Comparison of ENCODE assay signal across 29 cellular contexts in the genomic region with DNA sequence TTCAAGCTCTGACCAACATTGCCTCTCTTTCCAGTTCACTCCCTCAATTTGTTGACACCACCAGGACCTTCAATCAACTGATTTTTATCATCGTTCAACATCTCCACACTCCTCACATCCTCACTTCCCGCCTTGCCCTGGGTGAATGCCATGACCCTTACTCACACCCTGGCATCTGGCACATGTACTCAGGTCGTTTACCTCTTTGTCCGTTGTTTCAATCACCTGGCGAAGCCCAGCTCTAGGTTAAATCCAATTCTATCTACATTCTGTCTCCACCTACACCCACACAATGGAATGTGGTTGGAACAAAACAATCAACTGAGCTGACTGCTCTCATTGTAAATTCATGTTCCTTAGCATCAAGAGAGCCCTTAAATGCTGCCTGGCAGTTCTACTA. TPM values are rescaled to one million over a fixed set of nuclear protein-coding genes. Genes with fewer than 3 reads are reported as not detected.
"Had no signal": no experiment of that assay in that cellular context is flagged by ENCODE, and none has a peak within 500 bp of the region (broad histone marks: within the 10 kb centered on the region; RNA-seq: fewer than 3 reads in every experiment).

No MANE protein-coding gene starts in this region.

- H3K36me3 ChIP-seq: MG63, SJSA1 had no signal

- H3K27me3 ChIP-seq: MG63, SJSA1 had no signal

- DNase-seq: activated CD4-positive, alpha-beta T cell treated with anti-CD3 and anti-CD28 coated beads for 48 hours; activated CD4-positive, alpha-beta T cell treated with anti-CD3 and anti-CD28 coated beads, Interleukin-2, amount 50 U/mL, for 4 hours; activated CD4-positive, CD25-positive, alpha-beta regulatory T cell treated with anti-CD3 and anti-CD28 coated beads, Interleukin-2, amount 50 U/mL, for 72 hours; activated CD8-positive, alpha-beta memory T cell treated with anti-CD3 and anti-CD28 coated beads, Interleukin-2, amount 10 ng/mL, durations not matched to agents 7 days and 5 days; activated effector memory CD4-positive, alpha-beta T cell treated with Interleukin-2 at 50 U/mL for 16 hours; activated naive CD4-positive, alpha-beta T cell; activated T-cell treated with anti-CD3 and anti-CD28 coated beads, Interleukin-2, amount 50 U/mL, for 24 hours; aorta; body of pancreas; KBM-7; MG63; NCI-H1092 treated with DMSO at 0.1 percent for 48 hours; NCI-H1417 treated with DMSO at 0.1 percent for 48 hours; NCI-H1694; NCI-H2029; NCI-H2107; NCI-H2171 treated with DMSO at 0.1 percent for 48 hours; NCI-H345; NCI-H510A; NCI-H526 treated with DMSO at 0.1 percent for 48 hours; NCI-H82; Right ventricle myocardium superior; RPMI8226; SW 1271 had no signal

- H3K9me3 ChIP-seq: body of pancreas, MG63, SJSA1 had no signal

- H3K4me3 ChIP-seq: body of pancreas, MG63, SJSA1 had no signal

- ATAC-seq: activated CD8-positive, alpha-beta memory T cell treated with anti-CD3 and anti-CD28 coated beads, Interleukin-2, amount 10 ng/mL, durations not matched to agents 7 days and 5 days; body of pancreas; Panc1; SK-N-SH treated with all-trans-retinoic acid at 6 μM for 48 hours; WTC11 had no signal

- H3K27ac ChIP-seq: body of pancreas, SJSA1 had no signal

RNA-seq across cellular contexts. Expression of a gene that starts 24.2 kb away (rescaled TPM):
- total RNA-seq: activated CD8-positive, alpha-beta memory T cell treated with anti-CD3 and anti-CD28 coated beads, Interleukin-2, amount 10 ng/mL, durations not matched to agents 7 days and 5 days; activated T-helper 1 cell treated with anti-CD3 and anti-CD28 coated beads, Interleukin-12 subunit alpha, Interleukin-12 subunit beta, Interleukin-2, Interleukin-4 antibody, amounts not matched to agents 30 ng/mL and 10 ng/mL and 1 ng/mL, durations not matched to agents 14 hours and 24 hours and 36 hours; body of pancreas had no signal
